Comparison of ENCODE assay signal across 17 cellular contexts in the genomic region with DNA sequence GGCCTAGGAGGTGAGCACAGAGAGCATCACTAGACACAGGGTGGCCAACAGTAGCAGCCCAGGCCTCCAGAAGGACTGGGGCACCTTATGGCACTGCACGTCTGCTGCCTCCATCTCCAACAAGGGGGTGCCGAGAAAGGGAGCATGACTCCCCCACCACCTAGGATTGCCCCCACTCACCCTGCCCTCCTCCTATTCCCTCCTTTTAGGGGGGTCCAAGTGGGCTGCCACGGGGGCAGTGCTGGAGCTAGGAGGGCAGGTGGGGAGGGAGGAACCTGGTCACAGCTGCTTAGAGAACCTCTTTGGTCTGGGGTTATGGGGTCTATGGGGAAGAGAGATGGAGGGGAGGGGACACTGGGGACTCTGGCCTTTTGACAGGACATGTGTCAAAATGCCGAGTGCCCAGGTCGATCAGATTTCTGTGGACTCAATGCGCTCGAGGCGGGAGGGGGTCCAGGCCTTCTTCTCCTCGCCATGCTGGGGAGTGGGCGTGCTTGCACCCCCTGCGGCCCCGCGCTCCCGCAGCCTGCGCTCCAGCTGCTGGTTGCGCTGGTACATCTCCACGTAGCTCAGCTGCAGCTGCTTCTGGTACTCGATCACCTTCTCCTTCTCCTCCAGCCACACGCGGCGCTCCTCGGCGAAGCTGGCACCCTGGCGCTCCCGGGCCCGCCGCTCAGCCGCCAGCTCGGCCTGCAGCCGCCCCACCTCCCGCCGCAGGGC. TPM values are rescaled to one million over a fixed set of nuclear protein-coding genes. Genes with fewer than 3 reads are reported as not detected.
DNase-seq lines count a peak whose midpoint lies in the region; ATAC-seq and TF ChIP-seq lines count a peak whose summit lies in the region.
"Had no signal": no experiment of that assay in that cellular context is flagged by ENCODE, and none has a peak within 500 bp of the region (broad histone marks: within the 10 kb centered on the region; RNA-seq: fewer than 3 reads in every experiment).

No MANE protein-coding gene starts in this region.

- in situ Hi-C loops in gastrocnemius medialis (cut with MboI; ENCODE audit: low sequenced_read_pairs in 4 of 4), result no loop called here

- intact Hi-C loops in gastrocnemius medialis (cut with DNase I; ENCODE audit: low total_unique reads), result no loop called here
- intact Hi-C loops in posterior vena cava (cut with DNase I), result no loop called here

- DNase-seq in NCI-H524 (lab: John Stamatoyannopoulos, UW) (peak; percentile 11 to 40), NCI-H524 treated with DMSO at 0.1 percent for 48 hours (lab: John Stamatoyannopoulos, UW) (no peak), GM20000 (ENCODE audit: low spot score) (peak; percentile 23), WERI-Rb-1 (no peak), gastrocnemius medialis (no peak), iPS-NIHi11 (ENCODE audit: low spot score) (no peak), posterior vena cava (ENCODE audit: low spot score) (no peak)
- DNase-seq: AML-193; CD4-positive, alpha-beta memory T cell; EL; MV-4-11; NCI-H1436 treated with DMSO at 0.1 percent for 48 hours; NCI-H2081 treated with DMSO at 0.1 percent for 48 hours; NCI-H345; NCI-H774; SIG-M5 had no signal

- H3K27me3 ChIP-seq in WERI-Rb-1 (ENCODE audit: insufficient read depth, low read depth, severe bottlenecking), result no peaks in the 10 kb centered on the region
- H3K27me3 ChIP-seq in gastrocnemius medialis, result no peaks in the 10 kb centered on the region

- H3K9me3 ChIP-seq in WERI-Rb-1 (ENCODE audit: severe bottlenecking) (no peaks in the 10 kb centered on the region), gastrocnemius medialis (no peaks in the 10 kb centered on the region)

- peaks cover 9% of the 10 kb centered on the region in 2 donors for H3K4me1 ChIP-seq in gastrocnemius medialis

- ATAC-seq in gastrocnemius medialis, result no peak
- ATAC-seq in HG02938 (IDR thresholded peaks at IDR 0.05; ENCODE audit: unreplicated experiment), result no peak

- H3K36me3 ChIP-seq in WERI-Rb-1, result no peaks in the 10 kb centered on the region; the same call in 1 of the 2 replicates
- no peaks in the 10 kb centered on the region for H3K36me3 ChIP-seq in gastrocnemius medialis

- H3K4me3 ChIP-seq in WERI-Rb-1 (ENCODE audit: low read depth, low read length) (no peak overlapping the region), gastrocnemius medialis (peak overlapping the region in 1 of 4 donors; percentile 24)

- no peak for TF ChIP-seq POLR2A in gastrocnemius medialis (IDR thresholded peaks at IDR 0.05)

- no peak for TF ChIP-seq CTCF in GM20000 (IDR thresholded peaks at IDR 0.05; ENCODE audit: extremely low read depth, missing control alignments)
- no peak for TF ChIP-seq CTCF in WERI-Rb-1 (IDR thresholded peaks at IDR 0.05; ENCODE audit: low read depth, low read length)
- TF ChIP-seq CTCF in gastrocnemius medialis (IDR thresholded peaks at IDR 0.05 in 4 of 5, conservative IDR thresholded peaks at IDR 0.05 in 1 of 5), result no peak

- H3K27ac ChIP-seq in WERI-Rb-1, result peak overlapping the region; percentile 77
- peak overlapping the region in 3 of 4 donors; percentile 52 to 68 (median 61) for H3K27ac ChIP-seq in gastrocnemius medialis

RNA-seq across cellular contexts. Expression of a gene that starts 4.5 kb away (rescaled TPM):
- total RNA-seq in gastrocnemius medialis, result 10 to 100 TPM; 38.8 to 58.7 (median 49.3) TPM
- total RNA-seq in posterior vena cava, result 10 to 100 TPM in 1 of 2 donors, 1 to 10 TPM in 1; 9.2 to 10.6 TPM

RNA-seq across cellular contexts. Expression of a gene that starts 4.5 kb away (rescaled TPM):
- total RNA-seq in gastrocnemius medialis, result 10 to 100 TPM; 14.6 to 17.1 (median 15.5) TPM
- total RNA-seq in posterior vena cava, result 1 to 10 TPM; 5.2 to 6.2 TPM

RNA-seq across cellular contexts. Expression of a gene that starts 9.1 kb away (rescaled TPM):
- total RNA-seq in gastrocnemius medialis (10 to 100 TPM; 15.3 to 33.4 (median 18.9) TPM), posterior vena cava (1 to 10 TPM; 4.2 to 8.0 TPM)

RNA-seq across cellular contexts. Expression of a gene that starts 40.3 kb away (rescaled TPM):
- total RNA-seq in gastrocnemius medialis (10 to 100 TPM; 55.2 to 75.7 (median 64.7) TPM), posterior vena cava (10 to 100 TPM; 38.3 to 38.6 TPM)

RNA-seq across cellular contexts. Expression of a gene that starts 45.1 kb away (rescaled TPM):
- 10 to 100 TPM; 27.2 to 59.5 (median 34.0) TPM for total RNA-seq in gastrocnemius medialis
- 10 to 100 TPM; 31.1 to 33.7 TPM for total RNA-seq in posterior vena cava

Comparison
In these comparisons a context has a peak if more than half of its experiments do, and no peak if none do; other contexts are left out.
1. DNase-seq: peak in NCI-H524 (2 of 2) and GM20000 (single experiment); none in NCI-H524 treated with DMSO at 0.1 percent for 48 hours (single experiment), WERI-Rb-1 (single experiment), gastrocnemius medialis (0 of 2), iPS-NIHi11 (single experiment) and posterior vena cava (single experiment).